Comparison of ENCODE assay signal across 11 cellular contexts in genomic region chr4:119233750-119234149, GRCh38. TPM values are rescaled to one million over a fixed set of nuclear protein-coding genes. Genes with fewer than 3 reads are reported as not detected.
DNase-seq lines count a peak whose midpoint lies in the region; TF ChIP-seq lines count a peak whose summit lies in the region.
"Had no signal": no experiment of that assay in that cellular context is flagged by ENCODE, and none has a peak within 500 bp of the region (broad histone marks: within the 10 kb centered on the region; RNA-seq: fewer than 3 reads in every experiment).

No MANE protein-coding gene starts in this region.

- H3K27me3 ChIP-seq in breast epithelium: no peaks in the 10 kb centered on the region
- H3K27me3 ChIP-seq in Caco-2 (replicated peaks; ENCODE audit: control insufficient read depth, insufficient read depth, low read length): no peaks in the 10 kb centered on the region

- H3K27ac ChIP-seq in OCI-LY7 (ENCODE audit: low read depth, low read length, poor library complexity, severe bottlenecking) (peak overlapping the region; percentile 24), breast epithelium (peak overlapping the region; percentile 45 to 46)

- peaks cover 6% of the 10 kb centered on the region; the same call in 1 of the 2 replicates for H3K79me2 ChIP-seq in OCI-LY7 (ENCODE audit: insufficient read depth, low read depth, low read length)

- intact Hi-C loops in OCI-LY7 (cut with micrococcal nuclease; ENCODE audit: unreplicated experiment): no loop called here
- intact Hi-C loops in breast epithelium (cut with DNase I; ENCODE audit: low total_unique reads): no loop called here
- intact Hi-C loops in Caco-2 (cut with micrococcal nuclease; ENCODE audit: unreplicated experiment): no loop called here

- peak overlapping the region; percentile 42 for H3K27ac Mint-ChIP-seq in osteocyte (ENCODE audit: unreplicated experiment)
- H3K27ac Mint-ChIP-seq in Caco-2 (ENCODE audit: unreplicated experiment): no peak overlapping the region

- H3K4me3 Mint-ChIP-seq in osteocyte (ENCODE audit: unreplicated experiment) (no peak overlapping the region), Caco-2 (ENCODE audit: unreplicated experiment) (no peak overlapping the region)

- no peaks in the 10 kb centered on the region for H3K9me2 ChIP-seq in OCI-LY7 (ENCODE audit: insufficient read depth, low read length)

- POLR2A ChIA-PET in OCI-LY7 (lab: Charles Lee): no interaction called here
- POLR2A ChIA-PET in Caco-2 (lab: Charles Lee): no interaction called here

- TF ChIP-seq POLR2A in breast epithelium (IDR thresholded peaks at IDR 0.05): no peak

- H3K9me3 Mint-ChIP-seq in osteocyte (ENCODE audit: unreplicated experiment): no peaks in the 10 kb centered on the region
- H3K9me3 Mint-ChIP-seq in Caco-2 (ENCODE audit: unreplicated experiment): no peaks in the 10 kb centered on the region

- H3K36me3 Mint-ChIP-seq in osteocyte (ENCODE audit: unreplicated experiment) (peaks cover 23% of the 10 kb centered on the region), Caco-2 (ENCODE audit: insufficient read depth, unreplicated experiment) (peaks cover 43% of the 10 kb centered on the region)

- peak overlapping the region; percentile 15 for H3K4me3 ChIP-seq in OCI-LY7 (ENCODE audit: low read depth, low read length, poor library complexity, severe bottlenecking)
- H3K4me3 ChIP-seq in breast epithelium: no peak overlapping the region
- no peak overlapping the region for H3K4me3 ChIP-seq in Caco-2 (ENCODE audit: low read depth, low read length)
- no peak overlapping the region for H3K4me3 ChIP-seq in foreskin fibroblast (ENCODE audit: low read depth in 1 of 2, low read length in 2 of 2)

- peak; percentile 6 for DNase-seq in GM03348 (ENCODE audit: low spot score)
- peak; percentile 38 for DNase-seq in OCI-LY7 (ENCODE audit: low spot score)
- DNase-seq in breast epithelium (ENCODE audit: low spot score in 2 of 2): no peak
- no peak for DNase-seq in osteocyte (ENCODE audit: extremely low spot score, unreplicated experiment)
- DNase-seq in GM19238 (ENCODE audit: insufficient read length, low spot score): no peak
- DNase-seq in NCI-H446 treated with DMSO at 0.1 percent for 48 hours (lab: John Stamatoyannopoulos, UW): no peak
- DNase-seq in Caco-2: no peak
- no peak for DNase-seq in foreskin fibroblast
- DNase-seq: DMS79, NCI-H146, SIG-M5 had no signal

- TF ChIP-seq CTCF in OCI-LY7 (conservative IDR thresholded peaks at IDR 0.05; ENCODE audit: low read length) (no peak), breast epithelium (IDR thresholded peaks at IDR 0.05) (no peak), osteocyte (IDR thresholded peaks at IDR 0.05) (no peak), Caco-2 (IDR thresholded peaks at IDR 0.05; ENCODE audit: insufficient read depth in 1 of 2, low read depth in 1 of 2, low read length in 1 of 2, severe bottlenecking in 1 of 2, unreplicated experiment in 1 of 2) (no peak), foreskin fibroblast (IDR thresholded peaks at IDR 0.05; ENCODE audit: low read depth, low read length) (no peak)

- CTCF ChIA-PET in OCI-LY7 (lab: Charles Lee; ENCODE audit: unreplicated experiment) (interaction anchor here (0.9 kb wide), 1 partner anchor 21 kb away, joined by 3 read pairs; the partner anchor contains the start of gene USP53), Caco-2 (lab: Charles Lee) (no interaction called here)

- BruUV-seq in OCI-LY7 (replicated peaks; lab: Mats Ljungman, UMichigan): no TSS peak
- no TSS peak for BruUV-seq in Caco-2 (replicated peaks; lab: Mats Ljungman, UMichigan)

- no peaks in the 10 kb centered on the region for H4K20me1 ChIP-seq in OCI-LY7 (ENCODE audit: insufficient read depth, low read length)

- H3K4me1 ChIP-seq in OCI-LY7 (ENCODE audit: insufficient read depth, low read length, poor library complexity, severe bottlenecking) (peaks cover 17% of the 10 kb centered on the region), breast epithelium (no peaks in the 10 kb centered on the region), Caco-2 (no peaks in the 10 kb centered on the region)

- H3K27me3 Mint-ChIP-seq in osteocyte (ENCODE audit: unreplicated experiment) (no peaks in the 10 kb centered on the region), Caco-2 (ENCODE audit: insufficient read depth, unreplicated experiment) (no peaks in the 10 kb centered on the region)

- H3K36me3 ChIP-seq in OCI-LY7 (ENCODE audit: insufficient read depth, low read length) (0 out of 2 replicates have a peak, but pooled peaks cover 4% of the 10 kb centered on the region), breast epithelium (no peaks in the 10 kb centered on the region), Caco-2 (ENCODE audit: control insufficient read depth, insufficient read depth, low read length) (no peaks in the 10 kb centered on the region)

- peak overlapping the region; percentile 52 for H3K4me2 ChIP-seq in OCI-LY7 (ENCODE audit: low read length)

- H3K9me3 ChIP-seq in OCI-LY7 (ENCODE audit: low read length): no peaks in the 10 kb centered on the region
- H3K9me3 ChIP-seq in breast epithelium: no peaks in the 10 kb centered on the region
- no peaks in the 10 kb centered on the region for H3K9me3 ChIP-seq in Caco-2

- peak overlapping the region; percentile 47; the same call in 1 of the 2 replicates for H2AFZ ChIP-seq in OCI-LY7 (ENCODE audit: low read length)

- H3K4me1 Mint-ChIP-seq in osteocyte (ENCODE audit: unreplicated experiment): peaks cover 13% of the 10 kb centered on the region
- H3K4me1 Mint-ChIP-seq in Caco-2 (ENCODE audit: low read depth, unreplicated experiment): peaks cover 7% of the 10 kb centered on the region

RNA-seq across cellular contexts. Expression of gene USP53, which starts 21.2 kb away (rescaled TPM):
- 4.9 and 6.7 TPM in 2 replicates for total RNA-seq in OCI-LY7 (2014; rRNA removed; shearing (Covaris generic))
- total RNA-seq in OCI-LY7 (2022) (9.2 and 10.5 TPM in 2 replicates), breast epithelium (100 to 1,000 TPM; 123 to 167 (median 136) TPM), osteocyte (15.5 and 18.5 TPM in 2 replicates), Caco-2 (2022) (45.3 and 49.3 TPM in 2 replicates)

Comparison
In these comparisons a context has a peak if more than half of its experiments do, and no peak if none do; other contexts are left out.
1. DNase-seq: peak in GM03348 (single experiment) and OCI-LY7 (single experiment); none in breast epithelium (0 of 2), osteocyte (single experiment), GM19238 (single experiment), NCI-H446 treated with DMSO at 0.1 percent for 48 hours (single experiment), Caco-2 (0 of 2) and foreskin fibroblast (0 of 2).